8 cellular contexts compared by ENCODE assay signal in genomic region chr19:40576585-40577451, GRCh38. TPM values are rescaled to one million over a fixed set of nuclear protein-coding genes. Genes with fewer than 3 reads are reported as not detected.
DNase-seq lines count a peak whose midpoint lies in the region; TF ChIP-seq lines count a peak whose summit lies in the region.

Gene SHKBP1 (plus strand): TSS chr19:40576873. CDS start chr19:40576900, 27 bp downstream.

- no peaks in the 10 kb centered on the region for H3K27me3 ChIP-seq in H9 (ENCODE audit: insufficient read depth, low read length)

- no peak within 1 kb of the TSS for H2BK12ac ChIP-seq in H9 (ENCODE audit: insufficient read length, low read depth, low read length)

- H3K79me1 ChIP-seq in H9 (ENCODE audit: insufficient read depth, low read depth, low read length, poor library complexity, severe bottlenecking) = no peaks in the 10 kb centered on the region

- H3K4me3 ChIP-seq in fibroblast of pulmonary artery (replicated peaks; ENCODE audit: low read depth, low read length) = peak within 1 kb of the TSS; percentile 93

- no peak within 1 kb of the TSS for H3K23ac ChIP-seq in H9 (ENCODE audit: insufficient read length, low read depth, low read length)

- peaks cover 10 to 28% (median 22%) of the 10 kb centered on the region in 3 experiments for H3K36me3 Mint-ChIP-seq in H9 (ENCODE audit: insufficient read depth in 1 of 3, low read depth in 3 of 3)
- peaks cover 9% of the 10 kb centered on the region for H3K36me3 Mint-ChIP-seq in nephron progenitor cell (ENCODE audit: low read depth)
- H3K36me3 Mint-ChIP-seq in stimulated activated naive CD8-positive, alpha-beta T cell treated with anti-CD3 and anti-CD28 coated beads, Interleukin-15, Interleukin-2, amounts not matched to agents 100 ng/mL and 50 ng/mL, for 24 hours (ENCODE audit: low read depth) = peaks cover 23% of the 10 kb centered on the region

- H2BK120ac ChIP-seq in H9 (ENCODE audit: low read depth, low read length, poor library complexity, severe bottlenecking) = no peak within 1 kb of the TSS

- no peak within 1 kb of the TSS for H3K18ac ChIP-seq in H9 (ENCODE audit: insufficient read length, low read depth, low read length)

- H4K20me1 ChIP-seq in H9 (ENCODE audit: control insufficient read depth, insufficient read depth, insufficient read length) = no peaks in the 10 kb centered on the region

- WGBS in H9 (ENCODE audit: extremely low coverage, insufficient read length, low lambda C conversion rate) = no CpG with 5 or more reads among the region's 55 CpGs

- no peak within 1 kb of the TSS for H2AFZ ChIP-seq in H9 (ENCODE audit: low read length)

- H3T11ph ChIP-seq in H9 (ENCODE audit: low read length) = no peak within 1 kb of the TSS

- H2BK15ac ChIP-seq in H9 (ENCODE audit: low read depth, low read length) = no peak within 1 kb of the TSS

- H3K4me3 Mint-ChIP-seq in H9 (peak within 1 kb of the TSS; percentile 85 to 95), nephron progenitor cell (peak within 1 kb of the TSS; percentile 84)
- H3K4me3 Mint-ChIP-seq in stimulated activated naive CD8-positive, alpha-beta T cell treated with anti-CD3 and anti-CD28 coated beads, Interleukin-15, Interleukin-2, amounts not matched to agents 100 ng/mL and 50 ng/mL, for 24 hours = peak within 1 kb of the TSS; percentile 81

- no peak within 1 kb of the TSS for H4K5ac ChIP-seq in H9 (ENCODE audit: insufficient read length, low read depth, low read length)

- no peaks in the 10 kb centered on the region for H3K9me3 ChIP-seq in H9 (ENCODE audit: control insufficient read depth, low read depth, low read length)

- H3K27me3 Mint-ChIP-seq in H9 (ENCODE audit: low read depth) = peaks cover 3% of the 10 kb centered on the region; the same call in 1 of the 2 replicates
- H3K27me3 Mint-ChIP-seq in nephron progenitor cell (ENCODE audit: low read depth, poor library complexity) = peaks cover 19% of the 10 kb centered on the region
- no peaks in the 10 kb centered on the region for H3K27me3 Mint-ChIP-seq in stimulated activated naive CD8-positive, alpha-beta T cell treated with anti-CD3 and anti-CD28 coated beads, Interleukin-15, Interleukin-2, amounts not matched to agents 100 ng/mL and 50 ng/mL, for 24 hours

- H3K23me2 ChIP-seq in H9 (ENCODE audit: insufficient read length, low read depth, low read length, poor library complexity, severe bottlenecking) = peaks cover 9% of the 10 kb centered on the region

- H3K4me1 ChIP-seq in H9 (ENCODE audit: insufficient read depth, low read length) = peaks cover 3% of the 10 kb centered on the region; the same call in 1 of the 2 replicates

- H3K4ac ChIP-seq in H9 (ENCODE audit: low read depth, low read length) = no peak within 1 kb of the TSS

- H3K4me1 Mint-ChIP-seq in H9 (peaks cover 16 to 21% of the 10 kb centered on the region in 2 experiments), nephron progenitor cell (peaks cover 17% of the 10 kb centered on the region)
- peaks cover 18% of the 10 kb centered on the region for H3K4me1 Mint-ChIP-seq in stimulated activated naive CD8-positive, alpha-beta T cell treated with anti-CD3 and anti-CD28 coated beads, Interleukin-15, Interleukin-2, amounts not matched to agents 100 ng/mL and 50 ng/mL, for 24 hours (ENCODE audit: low read depth)

- H2BK20ac ChIP-seq in H9 (ENCODE audit: low read depth, low read length, poor library complexity, severe bottlenecking) = no peak within 1 kb of the TSS

- H2BK5ac ChIP-seq in H9 (ENCODE audit: insufficient read length, low read length) = no peak within 1 kb of the TSS

- peak within 1 kb of the TSS; percentile 21; the same call in 1 of the 2 replicates for H3K14ac ChIP-seq in H9 (ENCODE audit: insufficient read depth, low read length)

- H4K91ac ChIP-seq in H9 (ENCODE audit: insufficient read length, low read depth, low read length) = no peak within 1 kb of the TSS

- no peak for TF ChIP-seq CTCF in H9 (conservative IDR thresholded peaks at IDR 0.05)
- TF ChIP-seq CTCF in fibroblast of pulmonary artery (IDR thresholded peaks at IDR 0.05; ENCODE audit: low read length, missing control alignments) = no peak
- no peak for TF ChIP-seq CTCF in nephron progenitor cell (IDR thresholded peaks at IDR 0.05)

- no peak within 1 kb of the TSS for H3K27ac ChIP-seq in H9 (ENCODE audit: insufficient read length, low read depth, low read length)

- DNase-seq in ELF-1 (ENCODE audit: low read depth, low spot score) (peak; percentile 96), H9 (peak; percentile 95), M059J (ENCODE audit: low read depth) (peak; percentile 93), SHP77 (lab: John Stamatoyannopoulos, UW) (peak; percentile 95), fibroblast of pulmonary artery (ENCODE audit: low read depth) (peak; percentile 97), nephron progenitor cell (peak; percentile 94)
- peak; percentile 91 for DNase-seq in activated effector memory CD4-positive, alpha-beta T cell treated with Interleukin-2 at 50 U/mL for 16 hours

- peak within 1 kb of the TSS; percentile 45 for H3K9ac ChIP-seq in H9 (ENCODE audit: extremely low read depth, insufficient read length, low read length)

- H4K8ac ChIP-seq in H9 (replicated peaks; ENCODE audit: insufficient read length, low read depth, low read length) = no peak within 1 kb of the TSS

- H3K27ac Mint-ChIP-seq in H9 = peak within 1 kb of the TSS; percentile 62 to 94 (median 90); a peak in 5 of 7 replicates
- no peak within 1 kb of the TSS for H3K27ac Mint-ChIP-seq in nephron progenitor cell
- H3K27ac Mint-ChIP-seq in stimulated activated naive CD8-positive, alpha-beta T cell treated with anti-CD3 and anti-CD28 coated beads, Interleukin-15, Interleukin-2, amounts not matched to agents 100 ng/mL and 50 ng/mL, for 24 hours = peak within 1 kb of the TSS; percentile 81

- H3K9me3 Mint-ChIP-seq in H9 = no peaks in the 10 kb centered on the region
- no peaks in the 10 kb centered on the region for H3K9me3 Mint-ChIP-seq in nephron progenitor cell
- no peaks in the 10 kb centered on the region for H3K9me3 Mint-ChIP-seq in stimulated activated naive CD8-positive, alpha-beta T cell treated with anti-CD3 and anti-CD28 coated beads, Interleukin-15, Interleukin-2, amounts not matched to agents 100 ng/mL and 50 ng/mL, for 24 hours

- H3K56ac ChIP-seq in H9 (ENCODE audit: insufficient read length, low read depth, low read length) = no peak within 1 kb of the TSS

- no peak within 1 kb of the TSS for H2AK5ac ChIP-seq in H9 (ENCODE audit: insufficient read length, low read length)

- H3K79me2 ChIP-seq in H9 (ENCODE audit: insufficient read depth, low read length) = no peaks in the 10 kb centered on the region

- H3K4me2 ChIP-seq in H9 (ENCODE audit: insufficient read depth, insufficient read length, low read length) = peak within 1 kb of the TSS; percentile 70

RNA-seq across cellular contexts. Expression of gene SHKBP1, which starts in this region (rescaled TPM):
- total RNA-seq in H9 (2021) = 90.9 and 92.9 TPM in 2 replicates
- total RNA-seq in M059J (2014; rRNA removed; shearing (Covaris generic)) = 30.5 and 66.3 TPM in 2 replicates
